Comparison of ENCODE assay signal across 14 cellular contexts in genomic region chr2:46803911-46804670, GRCh38.
A peak's percentile ranks its signal among the peaks of the same experiment; 100 is the strongest.
DNase-seq lines count a peak whose midpoint lies in the region; ATAC-seq, FAIRE-seq and TF ChIP-seq lines count a peak whose summit lies in the region.
"Had no signal": no experiment of that assay in that cellular context is flagged by ENCODE, and none has a peak within 500 bp of the region (broad histone marks: within the 10 kb centered on the region; RNA-seq: fewer than 3 reads in every experiment).

No MANE protein-coding gene starts in this region.

- H3K4me1 ChIP-seq in A549: peaks cover 30% of the 10 kb centered on the region
- peaks cover 54% of the 10 kb centered on the region for H3K4me1 ChIP-seq in mammary epithelial cell (ENCODE audit: insufficient read depth, low read length)
- peaks cover 0 to 6% of the 10 kb centered on the region in 2 donors for H3K4me1 ChIP-seq in lung (ENCODE audit: control insufficient read depth in 2 of 2, insufficient read depth in 2 of 2, low read length in 2 of 2)
- no peaks in the 10 kb centered on the region for H3K4me1 ChIP-seq in small intestine (ENCODE audit: control insufficient read depth in 2 of 2, insufficient read depth in 1 of 2, low read depth in 1 of 2, low read length in 1 of 2)
- H3K4me1 ChIP-seq: BE2C had no signal

- dilution Hi-C loops in mammary epithelial cell (cut with HindIII; ENCODE audit: low sequenced_read_pairs): no loop called here

- peak overlapping the region; percentile 62 for H2AFZ ChIP-seq in mammary epithelial cell (ENCODE audit: low read depth, low read length)

- CTCF ChIA-PET in A549 (lab: Yijun Ruan, JAX) (interaction anchor here (0.6 to 3.2 kb wide), 13 partner anchors 8 to 400 kb away, joined by 3 to 13 read pairs (median 3); no protein-coding TSS in a partner anchor), mammary epithelial cell (lab: Charles Lee; ENCODE audit: low non-redundant PET) (interaction anchor here (0.5 kb wide), 2 partner anchors 52 to 73 kb away, joined by 3 to 6 read pairs; no protein-coding TSS in a partner anchor)

- ATAC-seq in A549 (peak in 1 of 2 experiments; percentile 58; a peak in 3 of 6 replicates), lung (ENCODE audit: insufficient read depth, low FRiP score) (no peak), GM19452 (IDR thresholded peaks at IDR 0.05; ENCODE audit: unreplicated experiment) (no peak), HG02571 (IDR thresholded peaks at IDR 0.05; ENCODE audit: unreplicated experiment) (no peak)

- TF ChIP-seq CTCF in A549 (IDR thresholded peaks at IDR 0.05) (no peak), mammary epithelial cell (conservative IDR thresholded peaks at IDR 0.05 in 1 of 2, IDR thresholded peaks at IDR 0.05 in 1 of 2; ENCODE audit: extremely low read depth in 1 of 2, insufficient read depth in 1 of 2, low read depth in 1 of 2, low read length in 2 of 2) (no peak), lung (IDR thresholded peaks at IDR 0.05; ENCODE audit: control extremely low read depth, extremely low read depth) (no peak), D721Med (IDR thresholded peaks at IDR 0.05; ENCODE audit: insufficient read depth, missing control alignments) (no peak)

- DNase-seq in A549 (ENCODE audit: low read depth in 1 of 2, low spot score in 1 of 2) (peak in 1 of 2 experiments; percentile 45), HPDE6-E6E7 (ENCODE audit: extremely low spot score) (peak; percentile 58), mammary epithelial cell (peak; percentile 94), lung (ENCODE audit: low spot score) (peak; percentile 28), small intestine (no peak), D721Med (ENCODE audit: insufficient read length, low spot score) (no peak)
- DNase-seq: BE2C; immature natural killer cell; stimulated activated naive CD4-positive, alpha-beta T cell treated with Interleukin-2 at 50 U/mL for 16 hours had no signal

- in situ Hi-C loops in mammary epithelial cell (cut with MboI; ENCODE audit: low sequenced_read_pairs in 2 of 2): no loop called here

- WGBS in A549 (ENCODE audit: missing lambda C conversion rate): 62% methylated on average over 15 of the region's 15 CpGs
- WGBS in mammary epithelial cell (ENCODE audit: low coverage, missing lambda C conversion rate): 27% methylated on average over 7 of the region's 15 CpGs
- WGBS in lung, 2 donors: 89 to 92% methylated on average over 15 of the region's 15 CpGs
- WGBS in small intestine, 3 donors: 78 to 82% (median 81%) methylated on average over 15 of the region's 15 CpGs

- POLR2A ChIA-PET in A549 (lab: Yijun Ruan, JAX): no interaction called here

- 0 out of 3 replicates have a peak, but pooled peaks cover 3% of the 10 kb centered on the region for H3K9me3 ChIP-seq in A549
- H3K9me3 ChIP-seq in mammary epithelial cell (replicated peaks; ENCODE audit: insufficient read depth, low read length): no peaks in the 10 kb centered on the region
- H3K9me3 ChIP-seq in lung (ENCODE audit: control insufficient read depth in 2 of 2, insufficient read depth in 1 of 2, low read length in 1 of 2): no peaks in the 10 kb centered on the region
- no peaks in the 10 kb centered on the region for H3K9me3 ChIP-seq in small intestine (ENCODE audit: control insufficient read depth, low read depth)
- H3K9me3 ChIP-seq: BE2C had no signal

- no TSS peak for BruUV-seq in mammary epithelial cell (replicated peaks; lab: Mats Ljungman, UMichigan)

- peak; percentile 11; the same call in 1 of the 2 replicates for TF ChIP-seq POLR2A in A549 (IDR thresholded peaks at IDR 0.05; ENCODE audit: low read length)

- H3K27ac ChIP-seq in A549 (peak overlapping the region; percentile 27 to 78; a peak in 5 of 6 replicates), mammary epithelial cell (ENCODE audit: insufficient read depth, low read depth, low read length) (peak overlapping the region; percentile 92), lung (ENCODE audit: low read depth in 1 of 2, low read length in 1 of 2) (no peak overlapping the region), small intestine (ENCODE audit: low read depth in 1 of 2, low read length in 1 of 2) (no peak overlapping the region)
- H3K27ac ChIP-seq: SK-N-MC had no signal

- FAIRE-seq in A549 (lab: Jason Lieb, UNC): no peak
- no peak for FAIRE-seq in small intestine (lab: Jason Lieb, UNC)
- no peak for FAIRE-seq in D721Med (lab: Jason Lieb, UNC)
- FAIRE-seq: colon, GM12892 had no signal

- H3K36me3 ChIP-seq in mammary epithelial cell (ENCODE audit: insufficient read depth, low read length): no peaks in the 10 kb centered on the region
- H3K36me3 ChIP-seq in lung (ENCODE audit: control insufficient read depth in 2 of 2, insufficient read depth in 2 of 2, low read length in 2 of 2): no peaks in the 10 kb centered on the region
- H3K36me3 ChIP-seq in small intestine (ENCODE audit: control insufficient read depth in 2 of 2, insufficient read depth in 2 of 2, low read length in 2 of 2): no peaks in the 10 kb centered on the region
- H3K36me3 ChIP-seq: BE2C had no signal

- no peak for TF ChIP-seq EP300 in A549 (IDR thresholded peaks at IDR 0.05)

- H3K9ac ChIP-seq in mammary epithelial cell (ENCODE audit: insufficient read depth, low read length): peak overlapping the region; percentile 39

- no peaks in the 10 kb centered on the region for H3K79me2 ChIP-seq in mammary epithelial cell (ENCODE audit: insufficient read depth, low read length)

- intact Hi-C loops in mammary epithelial cell (cut with micrococcal nuclease): loop anchor here (1.0 to 5.0 kb wide), 2 partner anchors 53 to 72 kb away; no protein-coding TSS in a partner anchor

- H3K4me2 ChIP-seq in A549: peak overlapping the region; percentile 26; the same call in 2 of the 3 replicates
- H3K4me2 ChIP-seq in mammary epithelial cell (ENCODE audit: insufficient read depth, low read depth, low read length): peak overlapping the region; percentile 61

- no peak for TF ChIP-seq RAD21 in A549 (conservative IDR thresholded peaks at IDR 0.05 in 1 of 2, IDR thresholded peaks at IDR 0.05 in 1 of 2)

- H3K4me3 ChIP-seq in A549: no peak overlapping the region
- H3K4me3 ChIP-seq in mammary epithelial cell (replicated peaks in 1 of 3; ENCODE audit: insufficient read depth in 1 of 3, low read depth in 2 of 3, low read length in 3 of 3): no peak overlapping the region
- H3K4me3 ChIP-seq in lung: no peak overlapping the region
- H3K4me3 ChIP-seq in small intestine (ENCODE audit: low read depth in 1 of 2, low read length in 2 of 2): no peak overlapping the region
- H3K4me3 ChIP-seq: SK-N-MC had no signal

- H4K20me1 ChIP-seq in mammary epithelial cell (ENCODE audit: insufficient read depth, low read length): no peaks in the 10 kb centered on the region

- no peaks in the 10 kb centered on the region for H3K27me3 ChIP-seq in mammary epithelial cell (ENCODE audit: insufficient read depth, low read length)
- H3K27me3 ChIP-seq in lung (ENCODE audit: control insufficient read depth, insufficient read depth): no peaks in the 10 kb centered on the region
- H3K27me3 ChIP-seq in small intestine (ENCODE audit: control insufficient read depth in 2 of 2, insufficient read depth in 2 of 2, low read length in 2 of 2): no peaks in the 10 kb centered on the region

TF ChIP-seq in A549, 52 proteins besides CTCF, POLR2A, EP300 and RAD21:
- TF ChIP-seq RCOR1 (IDR thresholded peaks at IDR 0.05; ENCODE audit: low read depth, low read length): no peak
- TF ChIP-seq JUNB (IDR thresholded peaks at IDR 0.05): peak; percentile 23; the same call in 1 of the 2 replicates
- TF ChIP-seq FOSL2 (IDR thresholded peaks at IDR 0.05): no peak
- peak; percentile 34; the same call in 1 of the 2 replicates for TF ChIP-seq FOSL2 (CRISPR knock-in tag; IDR thresholded peaks at IDR 0.05)
- TF ChIP-seq TP53 (CRISPR knock-in tag; IDR thresholded peaks at IDR 0.05): no peak

Comparison
In these comparisons a context has a peak if more than half of its experiments do, and no peak if none do; other contexts are left out.
1. DNase-seq: peak in HPDE6-E6E7 (single experiment), mammary epithelial cell (single experiment) and lung (single experiment); none in small intestine (single experiment) and D721Med (single experiment).
2. H3K27ac ChIP-seq: peak in A549 (2 of 2) and mammary epithelial cell (single experiment); none in lung (0 of 2) and small intestine (0 of 2).